In genomic region chr11:58513747-58514367, GRCh38 we compare ENCODE assay signal across 8 cellular contexts. TPM values are rescaled to one million over a fixed set of nuclear protein-coding genes. Genes with fewer than 3 reads are reported as not detected.
DNase-seq lines count a peak whose midpoint lies in the region; ATAC-seq and TF ChIP-seq lines count a peak whose summit lies in the region.

No MANE protein-coding gene starts in this region.

- no peak overlapping the region for H3K27ac Mint-ChIP-seq in activated naive CD4-positive, alpha-beta T cell treated with anti-CD3 and anti-CD28 coated beads, Interleukin-2, amount 50 U/mL, for 72 hours
- no peak overlapping the region for H3K27ac Mint-ChIP-seq in MCF 10A (ENCODE audit: low read depth, unreplicated experiment)

- 41 to 45% methylated on average over 5 of the region's 5 CpGs for WGBS in upper lobe of left lung, 2 donors

- ATAC-seq in activated naive CD4-positive, alpha-beta T cell treated with anti-CD3 and anti-CD28 coated beads, Interleukin-2, amount 50 U/mL, for 72 hours, result peak; percentile 40 to 66
- ATAC-seq in upper lobe of left lung (ENCODE audit: low FRiP score in 2 of 2) (peak in 1 of 2 donors; percentile 67), GM19035 (IDR thresholded peaks at IDR 0.05; ENCODE audit: unreplicated experiment) (no peak)

- CTCF ChIA-PET in MCF 10A (lab: Yijun Ruan, JAX), result interaction anchor here (0.6 to 3.9 kb wide), 30 partner anchors 8 to 1207 kb away, joined by 3 to 42 read pairs (median 3); no protein-coding TSS in a partner anchor

- no peaks in the 10 kb centered on the region for H3K36me3 Mint-ChIP-seq in activated naive CD4-positive, alpha-beta T cell treated with anti-CD3 and anti-CD28 coated beads, Interleukin-2, amount 50 U/mL, for 72 hours
- no peaks in the 10 kb centered on the region for H3K36me3 Mint-ChIP-seq in MCF 10A (ENCODE audit: insufficient read depth, unreplicated experiment)

- H3K4me3 Mint-ChIP-seq in MCF 10A (ENCODE audit: unreplicated experiment), result no peak overlapping the region

- no peaks in the 10 kb centered on the region for H3K4me1 ChIP-seq in upper lobe of left lung

- no peak overlapping the region for H3K27ac ChIP-seq in upper lobe of left lung

- POLR2A ChIA-PET in MCF 10A (lab: Yijun Ruan, JAX), result interaction anchor here (0.6 to 1.6 kb wide), 2 partner anchors 628 to 771 kb away, joined by 3 to 4 read pairs; no protein-coding TSS in a partner anchor

- intact Hi-C loops in MCF 10A (cut with micrococcal nuclease), result loop anchor here (1.0 to 10.0 kb wide), 7 partner anchors 227 to 1167 kb away; partner anchors contain the start of genes BTBD18, SMTNL1 and TIMM10

- H3K27me3 Mint-ChIP-seq in MCF 10A (ENCODE audit: insufficient read depth, unreplicated experiment), result peaks cover 10% of the 10 kb centered on the region

- H3K4me3 ChIP-seq in H7 (ENCODE audit: insufficient read depth, low read depth, low read length) (no peak overlapping the region), kidney epithelial cell (ENCODE audit: low read depth, low read length) (no peak overlapping the region), upper lobe of left lung (no peak overlapping the region)

- no peak for TF ChIP-seq EP300 in upper lobe of left lung (IDR thresholded peaks at IDR 0.05)

- no peak for TF ChIP-seq POLR2A in upper lobe of left lung (IDR thresholded peaks at IDR 0.05)

- H3K9me3 Mint-ChIP-seq in activated naive CD4-positive, alpha-beta T cell treated with anti-CD3 and anti-CD28 coated beads, Interleukin-2, amount 50 U/mL, for 72 hours, result no peaks in the 10 kb centered on the region
- no peaks in the 10 kb centered on the region for H3K9me3 Mint-ChIP-seq in MCF 10A (ENCODE audit: unreplicated experiment)

- H3K27me3 ChIP-seq in H7 (ENCODE audit: control insufficient read depth, insufficient read depth, low read length) (no peaks in the 10 kb centered on the region), kidney epithelial cell (ENCODE audit: control insufficient read depth, insufficient read depth, low read length) (no peaks in the 10 kb centered on the region), upper lobe of left lung (no peaks in the 10 kb centered on the region)

- H3K4me1 Mint-ChIP-seq in MCF 10A (ENCODE audit: insufficient read depth, unreplicated experiment), result peaks cover 5% of the 10 kb centered on the region

- H3K36me3 ChIP-seq in H7 (replicated peaks; ENCODE audit: control insufficient read depth, insufficient read depth, low read length) (no peaks in the 10 kb centered on the region), kidney epithelial cell (ENCODE audit: control insufficient read depth, insufficient read depth, low read length) (no peaks in the 10 kb centered on the region), upper lobe of left lung (no peaks in the 10 kb centered on the region)

- H3K9me3 ChIP-seq in upper lobe of left lung, result no peaks in the 10 kb centered on the region

- no TSS peak for BruUV-seq in MCF 10A (replicated peaks; lab: Mats Ljungman, UMichigan)

- TF ChIP-seq CTCF in MCF 10A (IDR thresholded peaks at IDR 0.05; ENCODE audit: unreplicated experiment) (peak; percentile 75), kidney epithelial cell (IDR thresholded peaks at IDR 0.05; ENCODE audit: insufficient read depth, low read length, poor library complexity, severe bottlenecking) (peak; percentile 74), upper lobe of left lung (IDR thresholded peaks at IDR 0.05) (peak in 5 of 6 experiments; percentile 38 to 62 (median 58))

- DNase-seq in activated naive CD4-positive, alpha-beta T cell treated with anti-CD3 and anti-CD28 coated beads, Interleukin-2, amount 50 U/mL, for 72 hours (ENCODE audit: low spot score in 2 of 2), result no peak
- no peak for DNase-seq in activated naive CD4-positive, alpha-beta T cell treated with Interleukin-2 at 50 U/mL for 16 hours
- DNase-seq in H7 (peak; percentile 31), NCI-H345 (lab: John Stamatoyannopoulos, UW) (peak; percentile 30), MCF 10A (ENCODE audit: unreplicated experiment) (peak; percentile 76), kidney epithelial cell (ENCODE audit: low read depth) (peak; percentile 21), upper lobe of left lung (no peak)

RNA-seq across cellular contexts. Expression of gene OR5B21, which starts 6.0 kb away (rescaled TPM):
- total RNA-seq in activated naive CD4-positive, alpha-beta T cell treated with anti-CD3 and anti-CD28 coated beads, Interleukin-2, amount 50 U/mL, for 72 hours, result under 1 TPM; 0.66 to 0.74 TPM
- total RNA-seq in H7 (2014; rRNA removed; shearing (Covaris generic)), result not detected in 2 replicates
- total RNA-seq in MCF 10A (2022), result not detected in 2 replicates
- not detected in 2 replicates for total RNA-seq in kidney epithelial cell
- total RNA-seq in upper lobe of left lung, result not detected

Comparison
In these comparisons a context has a peak if more than half of its experiments do, and no peak if none do; other contexts are left out.
1. DNase-seq: peak in H7 (single experiment), NCI-H345 (single experiment), MCF 10A (single experiment) and kidney epithelial cell (single experiment); none in activated naive CD4-positive, alpha-beta T cell treated with anti-CD3 and anti-CD28 coated beads, Interleukin-2, amount 50 U/mL, for 72 hours (0 of 2), activated naive CD4-positive, alpha-beta T cell treated with Interleukin-2 at 50 U/mL for 16 hours (single experiment) and upper lobe of left lung (0 of 2).
2. Peak in every context shown above with its lines, with median percentiles within 50 percentile points of each other: CTCF ChIP-seq.